1 cellular context compared by ENCODE assay signal in the genomic region with DNA sequence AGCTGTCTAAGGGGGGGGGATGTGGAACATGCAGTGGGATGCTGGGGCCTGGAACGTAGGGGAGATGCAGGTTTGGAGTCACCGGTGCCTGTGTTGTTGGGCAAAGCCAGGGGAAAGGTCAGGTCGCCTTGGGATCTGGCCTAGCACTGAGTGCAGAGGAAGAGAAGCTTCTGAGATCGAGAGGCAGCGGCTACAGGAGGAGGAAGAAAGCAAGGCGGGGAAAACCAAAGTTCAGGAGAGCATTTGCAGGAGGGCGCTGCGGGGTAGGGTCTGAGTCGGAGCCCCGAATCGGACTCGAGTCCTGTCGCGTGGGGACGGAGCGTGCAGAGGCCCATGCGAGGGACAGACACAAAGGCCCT.
TF ChIP-seq lines count a peak whose summit lies in the region.

No MANE protein-coding gene starts in this region.

TF ChIP-seq in K562, 482 proteins besides CTCF, POLR2A, EP300 and RAD21 (continued from another document and continues in another):
- TF ChIP-seq, protein P1, sequence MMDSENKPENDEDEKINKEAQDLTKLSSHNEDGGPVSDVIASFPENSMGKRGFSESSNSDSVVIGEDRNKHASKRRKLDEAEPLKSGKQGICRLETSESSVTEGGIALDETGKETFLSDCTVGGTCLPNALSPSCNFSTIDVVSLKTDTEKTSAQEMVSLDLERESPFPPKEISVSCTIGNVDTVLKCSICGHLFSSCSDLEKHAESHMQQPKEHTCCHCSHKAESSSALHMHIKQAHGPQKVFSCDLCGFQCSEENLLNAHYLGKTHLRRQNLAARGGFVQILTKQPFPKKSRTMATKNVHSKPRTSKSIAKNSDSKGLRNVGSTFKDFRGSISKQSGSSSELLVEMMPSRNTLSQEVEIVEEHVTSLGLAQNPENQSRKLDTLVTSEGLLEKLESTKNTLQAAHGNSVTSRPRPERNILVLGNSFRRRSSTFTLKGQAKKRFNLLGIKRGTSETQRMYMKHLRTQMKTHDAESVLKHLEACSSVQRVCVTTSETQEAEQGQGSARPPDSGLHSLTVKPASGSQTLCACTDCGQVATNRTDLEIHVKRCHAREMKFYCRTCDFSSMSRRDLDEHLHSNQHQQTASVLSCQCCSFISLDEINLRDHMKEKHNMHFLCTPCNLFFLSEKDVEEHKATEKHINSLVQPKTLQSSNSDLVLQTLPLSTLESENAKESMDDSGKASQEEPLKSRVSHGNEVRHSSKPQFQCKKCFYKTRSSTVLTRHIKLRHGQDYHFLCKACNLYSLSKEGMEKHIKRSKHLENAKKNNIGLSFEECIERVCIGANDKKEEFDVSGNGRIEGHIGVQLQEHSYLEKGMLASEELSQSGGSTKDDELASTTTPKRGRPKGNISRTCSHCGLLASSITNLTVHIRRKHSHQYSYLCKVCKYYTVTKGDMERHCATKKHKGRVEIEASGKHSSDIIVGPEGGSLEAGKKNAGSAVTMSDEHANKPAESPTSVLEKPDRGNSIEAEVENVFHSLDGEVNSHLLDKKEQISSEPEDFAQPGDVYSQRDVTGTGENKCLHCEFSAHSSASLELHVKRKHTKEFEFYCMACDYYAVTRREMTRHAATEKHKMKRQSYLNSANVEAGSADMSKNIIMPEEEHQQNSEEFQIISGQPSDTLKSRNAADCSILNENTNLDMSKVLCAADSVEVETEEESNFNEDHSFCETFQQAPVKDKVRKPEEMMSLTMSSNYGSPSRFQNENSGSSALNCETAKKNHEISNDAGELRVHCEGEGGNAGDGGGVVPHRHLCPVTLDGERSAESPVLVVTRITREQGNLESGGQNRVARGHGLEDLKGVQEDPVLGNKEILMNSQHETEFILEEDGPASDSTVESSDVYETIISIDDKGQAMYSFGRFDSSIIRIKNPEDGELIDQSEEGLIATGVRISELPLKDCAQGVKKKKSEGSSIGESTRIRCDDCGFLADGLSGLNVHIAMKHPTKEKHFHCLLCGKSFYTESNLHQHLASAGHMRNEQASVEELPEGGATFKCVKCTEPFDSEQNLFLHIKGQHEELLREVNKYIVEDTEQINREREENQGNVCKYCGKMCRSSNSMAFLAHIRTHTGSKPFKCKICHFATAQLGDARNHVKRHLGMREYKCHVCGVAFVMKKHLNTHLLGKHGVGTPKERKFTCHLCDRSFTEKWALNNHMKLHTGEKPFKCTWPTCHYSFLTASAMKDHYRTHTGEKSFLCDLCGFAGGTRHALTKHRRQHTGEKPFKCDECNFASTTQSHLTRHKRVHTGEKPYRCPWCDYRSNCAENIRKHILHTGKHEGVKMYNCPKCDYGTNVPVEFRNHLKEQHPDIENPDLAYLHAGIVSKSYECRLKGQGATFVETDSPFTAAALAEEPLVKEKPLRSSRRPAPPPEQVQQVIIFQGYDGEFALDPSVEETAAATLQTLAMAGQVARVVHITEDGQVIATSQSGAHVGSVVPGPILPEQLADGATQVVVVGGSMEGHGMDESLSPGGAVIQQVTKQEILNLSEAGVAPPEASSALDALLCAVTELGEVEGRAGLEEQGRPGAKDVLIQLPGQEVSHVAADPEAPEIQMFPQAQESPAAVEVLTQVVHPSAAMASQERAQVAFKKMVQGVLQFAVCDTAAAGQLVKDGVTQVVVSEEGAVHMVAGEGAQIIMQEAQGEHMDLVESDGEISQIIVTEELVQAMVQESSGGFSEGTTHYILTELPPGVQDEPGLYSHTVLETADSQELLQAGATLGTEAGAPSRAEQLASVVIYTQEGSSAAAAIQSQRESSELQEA (IDR thresholded peaks at IDR 0.05; ENCODE audit: low read depth) = peak; percentile 61; the same call in 1 of the 2 replicates
- TF ChIP-seq, protein P2, sequence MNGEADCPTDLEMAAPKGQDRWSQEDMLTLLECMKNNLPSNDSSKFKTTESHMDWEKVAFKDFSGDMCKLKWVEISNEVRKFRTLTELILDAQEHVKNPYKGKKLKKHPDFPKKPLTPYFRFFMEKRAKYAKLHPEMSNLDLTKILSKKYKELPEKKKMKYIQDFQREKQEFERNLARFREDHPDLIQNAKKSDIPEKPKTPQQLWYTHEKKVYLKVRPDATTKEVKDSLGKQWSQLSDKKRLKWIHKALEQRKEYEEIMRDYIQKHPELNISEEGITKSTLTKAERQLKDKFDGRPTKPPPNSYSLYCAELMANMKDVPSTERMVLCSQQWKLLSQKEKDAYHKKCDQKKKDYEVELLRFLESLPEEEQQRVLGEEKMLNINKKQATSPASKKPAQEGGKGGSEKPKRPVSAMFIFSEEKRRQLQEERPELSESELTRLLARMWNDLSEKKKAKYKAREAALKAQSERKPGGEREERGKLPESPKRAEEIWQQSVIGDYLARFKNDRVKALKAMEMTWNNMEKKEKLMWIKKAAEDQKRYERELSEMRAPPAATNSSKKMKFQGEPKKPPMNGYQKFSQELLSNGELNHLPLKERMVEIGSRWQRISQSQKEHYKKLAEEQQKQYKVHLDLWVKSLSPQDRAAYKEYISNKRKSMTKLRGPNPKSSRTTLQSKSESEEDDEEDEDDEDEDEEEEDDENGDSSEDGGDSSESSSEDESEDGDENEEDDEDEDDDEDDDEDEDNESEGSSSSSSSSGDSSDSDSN (IDR thresholded peaks at IDR 0.05; ENCODE audit: borderline replicate concordance in 1 of 2, low read depth in 2 of 2, low read length in 2 of 2) = no peak
- TF ChIP-seq SP1 (CRISPR knock-in tag; IDR thresholded peaks at IDR 0.05) (no peak), CREM (IDR thresholded peaks at IDR 0.05; ENCODE audit: low read depth) (0 out of 2 replicates have a peak, but pooled peaks have one; percentile 1), ZNF717 (CRISPR knock-in tag; IDR thresholded peaks at IDR 0.05) (no peak), FIP1L1 (IDR thresholded peaks at IDR 0.05; ENCODE audit: low read depth, low read length, poor library complexity, severe bottlenecking) (no peak), FOXA3 (CRISPR knock-in tag; conservative IDR thresholded peaks at IDR 0.05 in 1 of 2, IDR thresholded peaks at IDR 0.05 in 1 of 2) (0 out of 4 replicates have a peak, but pooled peaks of 1 of the 2 experiments have one; percentile 50), CEBPB (tag; IDR thresholded peaks at IDR 0.05) (no peak), HIVEP1 (CRISPR knock-in tag; IDR thresholded peaks at IDR 0.05) (no peak), SMC3 (conservative IDR thresholded peaks at IDR 0.05; ENCODE audit: insufficient read depth, low read depth, low read length) (no peak), EWSR1 (IDR thresholded peaks at IDR 0.05; ENCODE audit: borderline replicate concordance, low read depth, partially characterized antibody) (no peak), ZNF311 (CRISPR knock-in tag; IDR thresholded peaks at IDR 0.05) (no peak), HNRNPL (IDR thresholded peaks at IDR 0.05; ENCODE audit: low read depth, low read length) (no peak)
- TF ChIP-seq, protein P3, sequence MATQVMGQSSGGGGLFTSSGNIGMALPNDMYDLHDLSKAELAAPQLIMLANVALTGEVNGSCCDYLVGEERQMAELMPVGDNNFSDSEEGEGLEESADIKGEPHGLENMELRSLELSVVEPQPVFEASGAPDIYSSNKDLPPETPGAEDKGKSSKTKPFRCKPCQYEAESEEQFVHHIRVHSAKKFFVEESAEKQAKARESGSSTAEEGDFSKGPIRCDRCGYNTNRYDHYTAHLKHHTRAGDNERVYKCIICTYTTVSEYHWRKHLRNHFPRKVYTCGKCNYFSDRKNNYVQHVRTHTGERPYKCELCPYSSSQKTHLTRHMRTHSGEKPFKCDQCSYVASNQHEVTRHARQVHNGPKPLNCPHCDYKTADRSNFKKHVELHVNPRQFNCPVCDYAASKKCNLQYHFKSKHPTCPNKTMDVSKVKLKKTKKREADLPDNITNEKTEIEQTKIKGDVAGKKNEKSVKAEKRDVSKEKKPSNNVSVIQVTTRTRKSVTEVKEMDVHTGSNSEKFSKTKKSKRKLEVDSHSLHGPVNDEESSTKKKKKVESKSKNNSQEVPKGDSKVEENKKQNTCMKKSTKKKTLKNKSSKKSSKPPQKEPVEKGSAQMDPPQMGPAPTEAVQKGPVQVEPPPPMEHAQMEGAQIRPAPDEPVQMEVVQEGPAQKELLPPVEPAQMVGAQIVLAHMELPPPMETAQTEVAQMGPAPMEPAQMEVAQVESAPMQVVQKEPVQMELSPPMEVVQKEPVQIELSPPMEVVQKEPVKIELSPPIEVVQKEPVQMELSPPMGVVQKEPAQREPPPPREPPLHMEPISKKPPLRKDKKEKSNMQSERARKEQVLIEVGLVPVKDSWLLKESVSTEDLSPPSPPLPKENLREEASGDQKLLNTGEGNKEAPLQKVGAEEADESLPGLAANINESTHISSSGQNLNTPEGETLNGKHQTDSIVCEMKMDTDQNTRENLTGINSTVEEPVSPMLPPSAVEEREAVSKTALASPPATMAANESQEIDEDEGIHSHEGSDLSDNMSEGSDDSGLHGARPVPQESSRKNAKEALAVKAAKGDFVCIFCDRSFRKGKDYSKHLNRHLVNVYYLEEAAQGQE (CRISPR knock-in tag; IDR thresholded peaks at IDR 0.05; ENCODE audit: low read depth) = peak; percentile 34; the same call in 1 of the 2 replicates
- TF ChIP-seq, protein P4, sequence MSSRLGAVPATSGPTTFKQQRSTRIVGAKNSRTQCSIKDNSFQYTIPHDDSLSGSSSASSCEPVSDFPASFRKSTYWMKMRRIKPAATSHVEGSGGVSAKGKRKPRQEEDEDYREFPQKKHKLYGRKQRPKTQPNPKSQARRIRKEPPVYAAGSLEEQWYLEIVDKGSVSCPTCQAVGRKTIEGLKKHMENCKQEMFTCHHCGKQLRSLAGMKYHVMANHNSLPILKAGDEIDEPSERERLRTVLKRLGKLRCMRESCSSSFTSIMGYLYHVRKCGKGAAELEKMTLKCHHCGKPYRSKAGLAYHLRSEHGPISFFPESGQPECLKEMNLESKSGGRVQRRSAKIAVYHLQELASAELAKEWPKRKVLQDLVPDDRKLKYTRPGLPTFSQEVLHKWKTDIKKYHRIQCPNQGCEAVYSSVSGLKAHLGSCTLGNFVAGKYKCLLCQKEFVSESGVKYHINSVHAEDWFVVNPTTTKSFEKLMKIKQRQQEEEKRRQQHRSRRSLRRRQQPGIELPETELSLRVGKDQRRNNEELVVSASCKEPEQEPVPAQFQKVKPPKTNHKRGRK (tag; IDR thresholded peaks at IDR 0.05) = no peak
- TF ChIP-seq, protein P5, sequence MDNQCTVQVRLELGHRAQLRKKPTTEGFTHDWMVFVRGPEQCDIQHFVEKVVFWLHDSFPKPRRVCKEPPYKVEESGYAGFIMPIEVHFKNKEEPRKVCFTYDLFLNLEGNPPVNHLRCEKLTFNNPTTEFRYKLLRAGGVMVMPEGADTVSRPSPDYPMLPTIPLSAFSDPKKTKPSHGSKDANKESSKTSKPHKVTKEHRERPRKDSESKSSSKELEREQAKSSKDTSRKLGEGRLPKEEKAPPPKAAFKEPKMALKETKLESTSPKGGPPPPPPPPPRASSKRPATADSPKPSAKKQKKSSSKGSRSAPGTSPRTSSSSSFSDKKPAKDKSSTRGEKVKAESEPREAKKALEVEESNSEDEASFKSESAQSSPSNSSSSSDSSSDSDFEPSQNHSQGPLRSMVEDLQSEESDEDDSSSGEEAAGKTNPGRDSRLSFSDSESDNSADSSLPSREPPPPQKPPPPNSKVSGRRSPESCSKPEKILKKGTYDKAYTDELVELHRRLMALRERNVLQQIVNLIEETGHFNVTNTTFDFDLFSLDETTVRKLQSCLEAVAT (IDR thresholded peaks at IDR 0.05) = peak in 1 of 2 experiments; percentile 93; a peak in 2 of 4 replicates
- TF ChIP-seq, protein P6, sequence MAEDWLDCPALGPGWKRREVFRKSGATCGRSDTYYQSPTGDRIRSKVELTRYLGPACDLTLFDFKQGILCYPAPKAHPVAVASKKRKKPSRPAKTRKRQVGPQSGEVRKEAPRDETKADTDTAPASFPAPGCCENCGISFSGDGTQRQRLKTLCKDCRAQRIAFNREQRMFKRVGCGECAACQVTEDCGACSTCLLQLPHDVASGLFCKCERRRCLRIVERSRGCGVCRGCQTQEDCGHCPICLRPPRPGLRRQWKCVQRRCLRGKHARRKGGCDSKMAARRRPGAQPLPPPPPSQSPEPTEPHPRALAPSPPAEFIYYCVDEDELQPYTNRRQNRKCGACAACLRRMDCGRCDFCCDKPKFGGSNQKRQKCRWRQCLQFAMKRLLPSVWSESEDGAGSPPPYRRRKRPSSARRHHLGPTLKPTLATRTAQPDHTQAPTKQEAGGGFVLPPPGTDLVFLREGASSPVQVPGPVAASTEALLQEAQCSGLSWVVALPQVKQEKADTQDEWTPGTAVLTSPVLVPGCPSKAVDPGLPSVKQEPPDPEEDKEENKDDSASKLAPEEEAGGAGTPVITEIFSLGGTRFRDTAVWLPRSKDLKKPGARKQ (CRISPR knock-in tag; IDR thresholded peaks at IDR 0.05) = 0 out of 2 replicates have a peak, but pooled peaks have one; percentile 19
- TF ChIP-seq, protein P7, sequence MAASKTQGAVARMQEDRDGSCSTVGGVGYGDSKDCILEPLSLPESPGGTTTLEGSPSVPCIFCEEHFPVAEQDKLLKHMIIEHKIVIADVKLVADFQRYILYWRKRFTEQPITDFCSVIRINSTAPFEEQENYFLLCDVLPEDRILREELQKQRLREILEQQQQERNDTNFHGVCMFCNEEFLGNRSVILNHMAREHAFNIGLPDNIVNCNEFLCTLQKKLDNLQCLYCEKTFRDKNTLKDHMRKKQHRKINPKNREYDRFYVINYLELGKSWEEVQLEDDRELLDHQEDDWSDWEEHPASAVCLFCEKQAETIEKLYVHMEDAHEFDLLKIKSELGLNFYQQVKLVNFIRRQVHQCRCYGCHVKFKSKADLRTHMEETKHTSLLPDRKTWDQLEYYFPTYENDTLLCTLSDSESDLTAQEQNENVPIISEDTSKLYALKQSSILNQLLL (CRISPR knock-in tag; IDR thresholded peaks at IDR 0.05; ENCODE audit: borderline replicate concordance) = no peak
- TF ChIP-seq, protein P8, sequence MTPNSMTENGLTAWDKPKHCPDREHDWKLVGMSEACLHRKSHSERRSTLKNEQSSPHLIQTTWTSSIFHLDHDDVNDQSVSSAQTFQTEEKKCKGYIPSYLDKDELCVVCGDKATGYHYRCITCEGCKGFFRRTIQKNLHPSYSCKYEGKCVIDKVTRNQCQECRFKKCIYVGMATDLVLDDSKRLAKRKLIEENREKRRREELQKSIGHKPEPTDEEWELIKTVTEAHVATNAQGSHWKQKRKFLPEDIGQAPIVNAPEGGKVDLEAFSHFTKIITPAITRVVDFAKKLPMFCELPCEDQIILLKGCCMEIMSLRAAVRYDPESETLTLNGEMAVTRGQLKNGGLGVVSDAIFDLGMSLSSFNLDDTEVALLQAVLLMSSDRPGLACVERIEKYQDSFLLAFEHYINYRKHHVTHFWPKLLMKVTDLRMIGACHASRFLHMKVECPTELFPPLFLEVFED (CRISPR knock-in tag; conservative IDR thresholded peaks at IDR 0.05) = 0 out of 2 replicates have a peak, but pooled peaks have one; percentile 39
- TF ChIP-seq, protein P9, sequence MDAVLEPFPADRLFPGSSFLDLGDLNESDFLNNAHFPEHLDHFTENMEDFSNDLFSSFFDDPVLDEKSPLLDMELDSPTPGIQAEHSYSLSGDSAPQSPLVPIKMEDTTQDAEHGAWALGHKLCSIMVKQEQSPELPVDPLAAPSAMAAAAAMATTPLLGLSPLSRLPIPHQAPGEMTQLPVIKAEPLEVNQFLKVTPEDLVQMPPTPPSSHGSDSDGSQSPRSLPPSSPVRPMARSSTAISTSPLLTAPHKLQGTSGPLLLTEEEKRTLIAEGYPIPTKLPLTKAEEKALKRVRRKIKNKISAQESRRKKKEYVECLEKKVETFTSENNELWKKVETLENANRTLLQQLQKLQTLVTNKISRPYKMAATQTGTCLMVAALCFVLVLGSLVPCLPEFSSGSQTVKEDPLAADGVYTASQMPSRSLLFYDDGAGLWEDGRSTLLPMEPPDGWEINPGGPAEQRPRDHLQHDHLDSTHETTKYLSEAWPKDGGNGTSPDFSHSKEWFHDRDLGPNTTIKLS (IDR thresholded peaks at IDR 0.05; ENCODE audit: borderline replicate concordance, low read depth) = no peak
- TF ChIP-seq, protein P10, sequence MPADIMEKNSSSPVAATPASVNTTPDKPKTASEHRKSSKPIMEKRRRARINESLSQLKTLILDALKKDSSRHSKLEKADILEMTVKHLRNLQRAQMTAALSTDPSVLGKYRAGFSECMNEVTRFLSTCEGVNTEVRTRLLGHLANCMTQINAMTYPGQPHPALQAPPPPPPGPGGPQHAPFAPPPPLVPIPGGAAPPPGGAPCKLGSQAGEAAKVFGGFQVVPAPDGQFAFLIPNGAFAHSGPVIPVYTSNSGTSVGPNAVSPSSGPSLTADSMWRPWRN (IDR thresholded peaks at IDR 0.05; ENCODE audit: low read depth) = no peak
